7 cellular contexts compared by ENCODE assay signal in genomic region chr6:93900142-93900541, GRCh38.
"Had no signal": no experiment of that assay in that cellular context is flagged by ENCODE, and none has a peak within 500 bp of the region (broad histone marks: within the 10 kb centered on the region; RNA-seq: fewer than 3 reads in every experiment).

No MANE protein-coding gene starts in this region.

- H3K27ac ChIP-seq: HL-60 had no signal

- H3K27me3 Mint-ChIP-seq: IgD-negative memory B cell had no signal

- H3K36me3 Mint-ChIP-seq: IgD-negative memory B cell had no signal

- DNase-seq: IMR-90, KBM-7, KG1 had no signal

- H3K4me3 ChIP-seq: K562 had no signal

- H3K27ac Mint-ChIP-seq: IgD-negative memory B cell had no signal

- H3K4me1 Mint-ChIP-seq: IgD-negative memory B cell had no signal

- H3K4me3 Mint-ChIP-seq: IgD-negative memory B cell had no signal

- ATAC-seq: HepG2, K562 had no signal
